Comparison of ENCODE assay signal across 1 cellular context in genomic region chr1:10021992-10022391, GRCh38. TPM values are rescaled to one million over a fixed set of nuclear protein-coding genes. Genes with fewer than 3 reads are reported as not detected.
"Had no signal": no experiment of that assay in that cellular context is flagged by ENCODE, and none has a peak within 500 bp of the region (broad histone marks: within the 10 kb centered on the region; RNA-seq: fewer than 3 reads in every experiment).

No MANE protein-coding gene starts in this region.

RNA-seq across cellular contexts. Expression of gene RBP7, which starts 25.0 kb away (rescaled TPM):
- total RNA-seq: K562 had no signal
- polyA plus RNA-seq: K562 had no signal
